19 cellular contexts compared by ENCODE assay signal in genomic region chr10:363152-363551, GRCh38.
DNase-seq lines count a peak whose midpoint lies in the region; ATAC-seq, FAIRE-seq and TF ChIP-seq lines count a peak whose summit lies in the region.
"Had no signal": no experiment of that assay in that cellular context is flagged by ENCODE, and none has a peak within 500 bp of the region (broad histone marks: within the 10 kb centered on the region; RNA-seq: fewer than 3 reads in every experiment).

No MANE protein-coding gene starts in this region.

- no peak overlapping the region for H3K27ac ChIP-seq in BLaER1 treated with 17β-estradiol and CSF1 and Interleukin-3, amounts not matched to agents 10 nM and 100 nM
- no peak overlapping the region for H3K27ac ChIP-seq in H1 (ENCODE audit: low read depth, low read length)
- H3K27ac ChIP-seq in neural progenitor cell = no peak overlapping the region
- H3K27ac ChIP-seq: C4-2B had no signal

- DNase-seq in H1 (ENCODE audit: low read depth in 1 of 2, low spot score in 2 of 2) (no peak), neural progenitor cell (ENCODE audit: low spot score) (no peak)
- DNase-seq in stimulated activated naive B cell treated with anti-CD40 and anti-IgM and Interleukin-4, amounts not matched to agents 10 μg/mL and 1 μg/mL and 100 μg/mL, for 72 hours = no peak
- DNase-seq: Caco-2; CD4-positive, alpha-beta T cell; GDM1; H9; KG1 had no signal

- no peak overlapping the region for H3K14ac ChIP-seq in H1 (ENCODE audit: insufficient read length)

- no peak overlapping the region for H4K91ac ChIP-seq in H1 (replicated peaks; ENCODE audit: insufficient read length, low read length)

- no peak overlapping the region for H3K4ac ChIP-seq in H1 (replicated peaks; ENCODE audit: insufficient read length, low read depth, low read length)

- no peak overlapping the region for H2AK5ac ChIP-seq in H1 (ENCODE audit: low read depth, low read length)

- no peaks in the 10 kb centered on the region for H3K9me3 ChIP-seq in BLaER1 treated with 17β-estradiol and CSF1 and Interleukin-3, amounts not matched to agents 10 nM and 100 nM (replicated peaks in 1 of 11)
- no peaks in the 10 kb centered on the region for H3K9me3 ChIP-seq in H1 (ENCODE audit: insufficient read depth in 2 of 2, low read depth in 1 of 2, low read length in 1 of 2)
- no peaks in the 10 kb centered on the region for H3K9me3 ChIP-seq in neural progenitor cell (ENCODE audit: low read depth)
- H3K9me3 ChIP-seq: Caco-2 had no signal

- H3K27ac Mint-ChIP-seq in neural progenitor cell = peak overlapping the region; percentile 59
- H3K27ac Mint-ChIP-seq in stimulated activated naive B cell treated with anti-CD40 and anti-IgM and Interleukin-4, amounts not matched to agents 10 μg/mL and 1 μg/mL and 100 μg/mL, for 72 hours = peak overlapping the region; percentile 25
- H3K27ac Mint-ChIP-seq: B cell; CD4-positive, alpha-beta T cell; GM23338 had no signal

- TF ChIP-seq RAD21 in H1 (IDR thresholded peaks at IDR 0.05 in 1 of 2, conservative IDR thresholded peaks at IDR 0.05 in 1 of 2; ENCODE audit: low read depth in 2 of 2, low read length in 2 of 2) = no peak

- no peak overlapping the region for H2BK120ac ChIP-seq in H1 (replicated peaks; ENCODE audit: low read depth, low read length)

- H3K4me3 Mint-ChIP-seq in neural progenitor cell = no peak overlapping the region
- H3K4me3 Mint-ChIP-seq in stimulated activated naive B cell treated with anti-CD40 and anti-IgM and Interleukin-4, amounts not matched to agents 10 μg/mL and 1 μg/mL and 100 μg/mL, for 72 hours = no peak overlapping the region
- H3K4me3 Mint-ChIP-seq: B cell; CD4-positive, alpha-beta T cell; GM23338; H9 had no signal

- H3K18ac ChIP-seq in H1 (ENCODE audit: extremely low read depth, low read length) = no peak overlapping the region

- H2BK20ac ChIP-seq in H1 (ENCODE audit: low read length) = no peak overlapping the region

- H3K4me3 ChIP-seq in BLaER1 treated with 17β-estradiol and CSF1 and Interleukin-3, amounts not matched to agents 10 nM and 100 nM = no peak overlapping the region
- H3K4me3 ChIP-seq in H1 (ENCODE audit: extremely low read depth in 1 of 4, insufficient read depth in 2 of 4, low read depth in 3 of 4, low read length in 4 of 4) (no peak overlapping the region), neural progenitor cell (no peak overlapping the region)
- H3K4me3 ChIP-seq: GM23338 had no signal

- no peaks in the 10 kb centered on the region for H3F3A ChIP-seq in neural progenitor cell (ENCODE audit: low read depth)

- H2BK5ac ChIP-seq in H1 (ENCODE audit: low read depth, low read length) = no peak overlapping the region

- H2BK12ac ChIP-seq in H1 (ENCODE audit: low read depth, low read length) = no peak overlapping the region

- WGBS in H1 (ENCODE audit: extremely low coverage in 1 of 2, insufficient coverage in 1 of 2, insufficient read length in 1 of 2, insufficient replicate concordance in 2 of 2, low coverage in 1 of 2, low lambda C conversion rate in 2 of 2, missing lambda C conversion rate in 1 of 2), 2 experiments = 95% methylated on average over 24 of the region's 24 CpGs; no CpG with 5 or more reads in 1 of the 2 experiments

- H3K79me1 ChIP-seq in H1 (ENCODE audit: low read depth, low read length) = no peaks in the 10 kb centered on the region

- H3K36me3 ChIP-seq in BLaER1 treated with 17β-estradiol and CSF1 and Interleukin-3, amounts not matched to agents 10 nM and 100 nM = peaks cover 0 to 60% (median 24%) of the 10 kb centered on the region in 11 experiments; a peak in 13 of 22 replicates
- H3K36me3 ChIP-seq in H1 (ENCODE audit: control insufficient read depth in 2 of 4, insufficient read depth in 4 of 4, low read length in 3 of 4) (no peaks in the 10 kb centered on the region; a peak in 3 of 8 replicates), neural progenitor cell (no peaks in the 10 kb centered on the region)

- no peak overlapping the region for H4K5ac ChIP-seq in H1 (ENCODE audit: insufficient read length, low read depth, low read length)

- no peaks in the 10 kb centered on the region for H3K27me3 ChIP-seq in BLaER1 treated with 17β-estradiol and CSF1 and Interleukin-3, amounts not matched to agents 10 nM and 100 nM
- H3K27me3 ChIP-seq in H1 (replicated peaks in 1 of 4; ENCODE audit: control insufficient read depth in 3 of 4, extremely low read depth in 1 of 4, insufficient read depth in 3 of 4, low read length in 3 of 4) = no peaks in the 10 kb centered on the region
- no peaks in the 10 kb centered on the region for H3K27me3 ChIP-seq in neural progenitor cell

- H3K9me3 Mint-ChIP-seq in neural progenitor cell = peaks cover 2% of the 10 kb centered on the region
- no peaks in the 10 kb centered on the region for H3K9me3 Mint-ChIP-seq in stimulated activated naive B cell treated with anti-CD40 and anti-IgM and Interleukin-4, amounts not matched to agents 10 μg/mL and 1 μg/mL and 100 μg/mL, for 72 hours
- H3K9me3 Mint-ChIP-seq: CD4-positive, alpha-beta T cell; GM23338; H9 had no signal

- H3K23me2 ChIP-seq in H1 (ENCODE audit: low read depth, low read length) = peaks cover 2% of the 10 kb centered on the region; the same call in 1 of the 2 replicates

- no peak overlapping the region for H3K9ac ChIP-seq in BLaER1 treated with 17β-estradiol and CSF1 and Interleukin-3, amounts not matched to agents 10 nM and 100 nM
- no peak overlapping the region for H3K9ac ChIP-seq in H1 (replicated peaks in 1 of 4; ENCODE audit: extremely low read depth in 1 of 4, low read depth in 3 of 4, low read length in 3 of 4)
- no peak overlapping the region for H3K9ac ChIP-seq in neural progenitor cell

- POLR2A ChIA-PET in H1 (lab: Charles Lee; ENCODE audit: partially characterized antibody) = no interaction called here

- H3K56ac ChIP-seq in H1 (replicated peaks; ENCODE audit: insufficient read length, low read depth, low read length) = no peak overlapping the region

- no peaks in the 10 kb centered on the region; a peak in 1 of 22 replicates for H4K20me1 ChIP-seq in BLaER1 treated with 17β-estradiol and CSF1 and Interleukin-3, amounts not matched to agents 10 nM and 100 nM
- H4K20me1 ChIP-seq in H1 (replicated peaks in 1 of 2; ENCODE audit: control insufficient read depth in 1 of 2, insufficient read depth in 2 of 2, low read length in 2 of 2) = no peaks in the 10 kb centered on the region
- H4K20me1 ChIP-seq in neural progenitor cell (ENCODE audit: low read depth) = no peaks in the 10 kb centered on the region

- H3K4me2 ChIP-seq in BLaER1 treated with 17β-estradiol and CSF1 and Interleukin-3, amounts not matched to agents 10 nM and 100 nM = peak overlapping the region in 9 of 11 experiments; percentile 53 to 88 (median 71); a peak in 7 of 22 replicates
- H3K4me2 ChIP-seq in H1 (ENCODE audit: insufficient read depth in 1 of 2, low read depth in 2 of 2, low read length in 2 of 2) (no peak overlapping the region), neural progenitor cell (no peak overlapping the region)
- H3K4me2 ChIP-seq: GM23338 had no signal

- peak overlapping the region; percentile 17; the same call in 1 of the 2 replicates for H4K8ac ChIP-seq in H1 (ENCODE audit: extremely low read depth, insufficient read depth, low read length)

- H3K23ac ChIP-seq in H1 (ENCODE audit: insufficient read length) = no peak overlapping the region

- TF ChIP-seq POLR2A in H1 (IDR thresholded peaks at IDR 0.05; ENCODE audit: control extremely low read depth in 1 of 2, low read depth in 2 of 2, low read length in 2 of 2) = no peak

- no peaks in the 10 kb centered on the region for H3K79me2 ChIP-seq in H1 (ENCODE audit: control insufficient read depth in 1 of 2, insufficient read depth in 2 of 2, low read length in 2 of 2)
- H3K79me2 ChIP-seq in neural progenitor cell (ENCODE audit: low read depth) = no peaks in the 10 kb centered on the region

- no peak for TF ChIP-seq EP300 in H1 (IDR thresholded peaks at IDR 0.05; ENCODE audit: borderline replicate concordance in 1 of 2, low read depth in 2 of 2, low read length in 2 of 2)

- H2AFZ ChIP-seq in H1 (ENCODE audit: low read length) (no peak overlapping the region), neural progenitor cell (replicated peaks) (no peak overlapping the region)
- H2AFZ ChIP-seq: GM23338 had no signal

- no peaks in the 10 kb centered on the region for H3K27me3 Mint-ChIP-seq in neural progenitor cell (ENCODE audit: insufficient read depth, low read depth)
- H3K27me3 Mint-ChIP-seq in stimulated activated naive B cell treated with anti-CD40 and anti-IgM and Interleukin-4, amounts not matched to agents 10 μg/mL and 1 μg/mL and 100 μg/mL, for 72 hours = peaks cover 0 to 4% of the 10 kb centered on the region in 2 donors
- H3K27me3 Mint-ChIP-seq: CD4-positive, alpha-beta T cell had no signal

- no peak for ATAC-seq in stimulated activated naive B cell treated with anti-CD40 and anti-IgM and Interleukin-4, amounts not matched to agents 10 μg/mL and 1 μg/mL and 100 μg/mL, for 72 hours (replicated peaks)
- ATAC-seq in HG03097 (IDR thresholded peaks at IDR 0.05; ENCODE audit: low FRiP score, unreplicated experiment) (no peak), GM19328 (IDR thresholded peaks at IDR 0.05; ENCODE audit: unreplicated experiment) (no peak), GM18517 (IDR thresholded peaks at IDR 0.05; ENCODE audit: unreplicated experiment) (no peak)
- ATAC-seq: GM23338 had no signal

- H3K4me1 ChIP-seq in BLaER1 treated with 17β-estradiol and CSF1 and Interleukin-3, amounts not matched to agents 10 nM and 100 nM = peaks cover 20 to 42% (median 37%) of the 10 kb centered on the region in 10 experiments
- H3K4me1 ChIP-seq in H1 (replicated peaks in 1 of 4; ENCODE audit: control insufficient read depth in 3 of 4, insufficient read depth in 4 of 4, low read length in 3 of 4) (no peaks in the 10 kb centered on the region; a peak in 1 of 7 replicates), neural progenitor cell (no peaks in the 10 kb centered on the region)
- H3K4me1 ChIP-seq: Caco-2 had no signal

- TF ChIP-seq CTCF in H1 (IDR thresholded peaks at IDR 0.05; ENCODE audit: control extremely low read depth in 1 of 3, insufficient read depth in 1 of 3, low read depth in 1 of 3, low read length in 3 of 3) = no peak
- no peak for TF ChIP-seq CTCF in neural progenitor cell (IDR thresholded peaks at IDR 0.05)

- no peak overlapping the region for H2BK15ac ChIP-seq in H1 (ENCODE audit: low read length)

- H3K4me1 Mint-ChIP-seq in neural progenitor cell = peaks cover 12% of the 10 kb centered on the region
- H3K4me1 Mint-ChIP-seq in stimulated activated naive B cell treated with anti-CD40 and anti-IgM and Interleukin-4, amounts not matched to agents 10 μg/mL and 1 μg/mL and 100 μg/mL, for 72 hours = peaks cover 0 to 3% of the 10 kb centered on the region in 2 donors
- H3K4me1 Mint-ChIP-seq: H9 had no signal

- peaks cover 37% of the 10 kb centered on the region for H3K36me3 Mint-ChIP-seq in neural progenitor cell
- H3K36me3 Mint-ChIP-seq in stimulated activated naive B cell treated with anti-CD40 and anti-IgM and Interleukin-4, amounts not matched to agents 10 μg/mL and 1 μg/mL and 100 μg/mL, for 72 hours = peaks cover 2 to 4% of the 10 kb centered on the region in 2 donors

- CTCF ChIA-PET in H1 (lab: Charles Lee; ENCODE audit: partially characterized antibody) = interaction anchor here (0.9 kb wide), 1 partner anchor 36 kb away, joined by 3 read pairs; no protein-coding TSS in a partner anchor

- FAIRE-seq in H1 (lab: Jason Lieb, UNC) = no peak
- FAIRE-seq: D721Med, GM12892, GM18507, GM19239 had no signal

TF ChIP-seq in H1, 55 proteins besides CTCF, POLR2A, EP300 and RAD21 (continues in another document):
- TF ChIP-seq SIN3A (conservative IDR thresholded peaks at IDR 0.05 in 1 of 2, IDR thresholded peaks at IDR 0.05 in 1 of 2; ENCODE audit: low read depth in 1 of 2, low read length in 2 of 2) = no peak

Comparison
In these comparisons a context has a peak if more than half of its experiments do, and no peak if none do; other contexts are left out.
1. H3K4me2 ChIP-seq: peak in BLaER1 treated with 17β-estradiol and CSF1 and Interleukin-3, amounts not matched to agents 10 nM and 100 nM (9 of 11); none in H1 (0 of 2) and neural progenitor cell (single experiment).